22 cellular contexts compared by ENCODE assay signal in the genomic region with DNA sequence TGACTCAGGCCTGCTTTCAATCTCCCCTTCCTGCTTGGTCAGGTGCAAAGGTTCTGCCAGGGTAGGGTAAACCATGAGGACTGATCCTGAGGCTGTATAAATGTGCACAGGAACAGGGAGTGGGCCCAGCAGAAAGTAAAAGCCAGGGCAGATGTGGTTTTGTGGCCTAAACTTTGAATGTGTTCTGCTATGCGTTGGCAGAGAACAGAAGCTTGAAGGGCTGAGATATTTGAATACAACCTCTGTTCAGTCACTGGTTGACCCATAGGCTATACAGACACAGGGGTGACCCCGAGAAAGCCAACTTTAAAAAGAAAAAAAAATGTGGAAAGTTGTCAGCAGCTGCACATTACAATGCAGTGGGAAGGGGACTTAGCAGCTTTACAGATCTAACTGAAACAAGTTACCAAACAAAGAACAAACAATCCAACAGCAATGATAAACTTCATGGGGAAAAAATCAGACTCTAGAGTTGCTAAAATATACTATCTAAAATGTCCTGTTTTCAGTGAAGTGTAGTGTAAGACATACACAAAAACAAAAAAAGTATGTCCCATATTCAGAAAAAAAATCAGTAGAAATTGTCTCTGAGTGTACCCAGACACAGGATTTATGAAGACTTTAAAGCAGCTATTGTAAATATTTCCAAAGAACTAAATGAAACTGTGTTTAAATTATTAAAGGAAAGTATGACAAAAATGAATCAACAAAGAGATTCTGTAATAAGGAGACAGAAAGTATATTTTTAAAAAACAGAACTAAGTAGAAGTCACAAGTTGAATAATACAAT.
DNase-seq lines count a peak whose midpoint lies in the region; ATAC-seq, FAIRE-seq and TF ChIP-seq lines count a peak whose summit lies in the region.
"Had no signal": no experiment of that assay in that cellular context is flagged by ENCODE, and none has a peak within 500 bp of the region (broad histone marks: within the 10 kb centered on the region; RNA-seq: fewer than 3 reads in every experiment).

No MANE protein-coding gene starts in this region.

- no peaks in the 10 kb centered on the region for H3K9me3 Mint-ChIP-seq in endodermal cell
- H3K9me3 Mint-ChIP-seq: GM23338 had no signal

- peaks cover 32% of the 10 kb centered on the region for H3K36me3 Mint-ChIP-seq in endodermal cell (ENCODE audit: low read depth)

- H3K27me3 ChIP-seq in endodermal cell (ENCODE audit: control insufficient read depth, insufficient read depth, low read length, poor library complexity, severe bottlenecking), result no peaks in the 10 kb centered on the region
- H3K27me3 ChIP-seq: BLaER1 treated with 17β-estradiol and CSF1 and Interleukin-3, amounts not matched to agents 10 nM and 100 nM; MG63; SJSA1 had no signal

- DNase-seq in D721Med (ENCODE audit: insufficient read length, low spot score) (no peak), MV-4-11 (lab: John Stamatoyannopoulos, UW) (peak; percentile 10), foreskin melanocyte (peak; percentile 54), DMS53 treated with DMSO at 0.1 percent for 48 hours (lab: John Stamatoyannopoulos, UW; ENCODE audit: unreplicated experiment) (no peak), OCI-M1 (lab: John Stamatoyannopoulos, UW) (no peak), endodermal cell (no peak), inferior parietal cortex (ENCODE audit: extremely low spot score) (no peak)
- DNase-seq: CD8-positive, alpha-beta memory T cell; GF-D8; MG63; NCI-H1105; NCI-H187 treated with DMSO at 0.1 percent for 48 hours; NCI-H446; NCI-H748 treated with DMSO at 0.1 percent for 48 hours; PC-3; SW 1271 had no signal

- TF ChIP-seq CTCF in D721Med (IDR thresholded peaks at IDR 0.05; ENCODE audit: insufficient read depth, missing control alignments), result no peak
- no peak for TF ChIP-seq CTCF in endodermal cell (conservative IDR thresholded peaks at IDR 0.05)

- no peak overlapping the region for H3K4me3 Mint-ChIP-seq in endodermal cell
- H3K4me3 Mint-ChIP-seq: CD8-positive, alpha-beta memory T cell; GM23338 had no signal

- no peak overlapping the region for H3K4me3 ChIP-seq in endodermal cell (ENCODE audit: low read length)
- H3K4me3 ChIP-seq: A549; BLaER1 treated with 17β-estradiol and CSF1 and Interleukin-3, amounts not matched to agents 10 nM and 100 nM; GM23338; MG63; SJSA1 had no signal

- H3K27ac ChIP-seq in endodermal cell (ENCODE audit: low read depth, low read length), result no peak overlapping the region
- H3K27ac ChIP-seq: A549; BLaER1 treated with 17β-estradiol and CSF1 and Interleukin-3, amounts not matched to agents 10 nM and 100 nM; SJSA1 had no signal

- 86 to 90% methylated on average over 1 to 2 of the region's 2 CpGs for WGBS in endodermal cell (ENCODE audit: insufficient coverage in 1 of 2, insufficient read length in 1 of 2), 2 experiments

- peaks cover 9% of the 10 kb centered on the region for H3K9me3 ChIP-seq in endodermal cell (ENCODE audit: control insufficient read depth, low read length)
- H3K9me3 ChIP-seq: A549, MG63, SJSA1 had no signal

- peaks cover 5% of the 10 kb centered on the region for H3K4me1 Mint-ChIP-seq in endodermal cell
- H3K4me1 Mint-ChIP-seq: CD8-positive, alpha-beta memory T cell; GM23338 had no signal

- no peaks in the 10 kb centered on the region for H3K27me3 Mint-ChIP-seq in endodermal cell (ENCODE audit: insufficient read depth)
- H3K27me3 Mint-ChIP-seq: CD8-positive, alpha-beta memory T cell had no signal

- peaks cover 21% of the 10 kb centered on the region for H3K36me3 ChIP-seq in endodermal cell (ENCODE audit: control insufficient read depth, insufficient read depth, low read length)
- H3K36me3 ChIP-seq: SJSA1 had no signal

- H3K9ac ChIP-seq in endodermal cell (ENCODE audit: extremely low read depth, low read length, poor library complexity, severe bottlenecking), result no peak overlapping the region
- H3K9ac ChIP-seq: BLaER1 treated with 17β-estradiol and CSF1 and Interleukin-3, amounts not matched to agents 10 nM and 100 nM had no signal

- peak; percentile 38 for FAIRE-seq in D721Med (lab: Jason Lieb, UNC)
- FAIRE-seq: A549 had no signal

- H3K4me1 ChIP-seq in endodermal cell (ENCODE audit: control insufficient read depth, insufficient read depth, low read length), result peaks cover 7% of the 10 kb centered on the region
- H3K4me1 ChIP-seq: A549; BLaER1 treated with 17β-estradiol and CSF1 and Interleukin-3, amounts not matched to agents 10 nM and 100 nM; SJSA1 had no signal

- no peak overlapping the region for H3K27ac Mint-ChIP-seq in endodermal cell
- H3K27ac Mint-ChIP-seq: CD8-positive, alpha-beta memory T cell; GM23338 had no signal

- ATAC-seq in GM21529 (IDR thresholded peaks at IDR 0.05; ENCODE audit: unreplicated experiment), result peak; percentile 76
- ATAC-seq: A549, GM23338, HCT116, PC-3 had no signal

Comparison
In these comparisons a context has a peak if more than half of its experiments do, and no peak if none do; other contexts are left out.
1. DNase-seq: peak in MV-4-11 (single experiment) and foreskin melanocyte (single experiment); none in D721Med (single experiment), DMS53 treated with DMSO at 0.1 percent for 48 hours (single experiment), OCI-M1 (single experiment), endodermal cell (single experiment) and inferior parietal cortex (single experiment).